In genomic region chr16:6726621-6727020, GRCh38 we compare ENCODE assay signal across 18 cellular contexts.
"Had no signal": no experiment of that assay in that cellular context is flagged by ENCODE, and none has a peak within 500 bp of the region (broad histone marks: within the 10 kb centered on the region; RNA-seq: fewer than 3 reads in every experiment).

No MANE protein-coding gene starts in this region.

- H3K4me3 ChIP-seq: gastrocnemius medialis, lung, pancreas, right atrium auricular region, sigmoid colon, stomach, transverse colon, upper lobe of right lung, uterus had no signal

- ATAC-seq: gastrocnemius medialis; left lobe of liver; natural killer cell; stimulated activated effector memory CD8-positive, alpha-beta T cell treated with anti-CD3 and anti-CD28 coated beads, Interleukin-12 subunit alpha, Interleukin-12 subunit beta, amount 100 ng/mL, for 72 hours had no signal

- H3K9me3 ChIP-seq: gastrocnemius medialis, pancreas, right atrium auricular region, sigmoid colon, transverse colon, upper lobe of right lung, uterus had no signal

- H3K36me3 ChIP-seq: gastrocnemius medialis, pancreas, right atrium auricular region, sigmoid colon, stomach, transverse colon, upper lobe of right lung, uterus had no signal

- DNase-seq: effector CD4-positive, alpha-beta T cell; foreskin fibroblast; gastrocnemius medialis; kidney; natural killer cell; pancreas; sigmoid colon; stimulated activated CD4-positive, alpha-beta T cell treated with anti-CD3 and anti-CD28 coated beads, Interleukin-2, amount 100 ng/mL, for 24 hours; stimulated activated CD4-positive, alpha-beta T cell treated with anti-CD3 and anti-CD28 coated beads, Interleukin-4, amount 100 ng/mL, for 24 hours; stimulated activated naive CD4-positive, alpha-beta T cell treated with Interleukin-2 at 50 U/mL for 16 hours; stomach; transverse colon; upper lobe of right lung; uterus had no signal

- H3K27me3 ChIP-seq: gastrocnemius medialis, pancreas, right atrium auricular region, sigmoid colon, stomach, transverse colon, upper lobe of right lung, uterus had no signal

- H3K27ac ChIP-seq: gastrocnemius medialis, pancreas, right atrium auricular region, sigmoid colon, stomach, transverse colon, upper lobe of right lung, uterus had no signal

- H3K4me1 ChIP-seq: gastrocnemius medialis, pancreas, right atrium auricular region, sigmoid colon, stomach, transverse colon, upper lobe of right lung, uterus had no signal
